Comparison of ENCODE assay signal across 8 cellular contexts in genomic region chr1:150813028-150813707, GRCh38. TPM values are rescaled to one million over a fixed set of nuclear protein-coding genes. Genes with fewer than 3 reads are reported as not detected.
DNase-seq lines count a peak whose midpoint lies in the region; ATAC-seq, FAIRE-seq and TF ChIP-seq lines count a peak whose summit lies in the region.

No MANE protein-coding gene starts in this region.

- no peak overlapping the region for H3K27ac Mint-ChIP-seq in MCF 10A (ENCODE audit: low read depth, unreplicated experiment)

- peaks cover 73 to 80% (median 74%) of the 10 kb centered on the region in 3 donors for H3K36me3 ChIP-seq in tibial artery

- peak; percentile 86 for ATAC-seq in left colon
- ATAC-seq in GM18867 (IDR thresholded peaks at IDR 0.05; ENCODE audit: unreplicated experiment) = no peak

- H3K4me1 Mint-ChIP-seq in MCF 10A (ENCODE audit: insufficient read depth, unreplicated experiment) = no peaks in the 10 kb centered on the region

- H3K36me3 Mint-ChIP-seq in MCF 10A (ENCODE audit: insufficient read depth, unreplicated experiment) = peaks cover 25% of the 10 kb centered on the region

- no peak overlapping the region for H3K4me3 Mint-ChIP-seq in MCF 10A (ENCODE audit: unreplicated experiment)

- H3K27ac ChIP-seq in tibial artery = no peak overlapping the region

- no peak for TF ChIP-seq POLR2A in H54 (IDR thresholded peaks at IDR 0.05; ENCODE audit: low read depth, low read length)

- CTCF ChIA-PET in MCF 10A (lab: Yijun Ruan, JAX) = interaction anchor here (0.5 to 3.2 kb wide), 47 partner anchors 9 to 562 kb away, joined by 3 to 32 read pairs (median 5); partner anchors contain the start of genes ENSA, GOLPH3L, MCL1 and MINDY1

- peak; percentile 72 for DNase-seq in COLO668 (lab: John Stamatoyannopoulos, UW; ENCODE audit: unreplicated experiment)
- peak; percentile 40 for DNase-seq in H54 (ENCODE audit: insufficient read length, low spot score)
- DNase-seq in NCI-H748 treated with DMSO at 0.1 percent for 48 hours (lab: John Stamatoyannopoulos, UW) = peak; percentile 51
- DNase-seq in MCF 10A (ENCODE audit: unreplicated experiment) = peak; percentile 74
- peak; percentile 65 to 82 for DNase-seq in left colon
- DNase-seq in tibial artery = peak; percentile 66 to 72
- DNase-seq in epidermal melanocyte (ENCODE audit: insufficient read length, low spot score) = no peak

- H3K4me3 ChIP-seq in tibial artery = no peak overlapping the region

- H3K27me3 Mint-ChIP-seq in MCF 10A (ENCODE audit: insufficient read depth, unreplicated experiment) = no peaks in the 10 kb centered on the region

- intact Hi-C loops in MCF 10A (cut with micrococcal nuclease) (loop anchor here (1.0 to 10.0 kb wide), 6 partner anchors 116 to 556 kb away; partner anchors contain the start of genes CA14, GOLPH3L and TARS2), left colon (cut with DNase I, micrococcal nuclease) (no loop called here), tibial artery (cut with DNase I; ENCODE audit: low total_unique reads) (no loop called here)

- H3K27me3 ChIP-seq in tibial artery = no peaks in the 10 kb centered on the region

- H3K9me3 ChIP-seq in tibial artery = no peaks in the 10 kb centered on the region

- H3K9me3 Mint-ChIP-seq in MCF 10A (ENCODE audit: unreplicated experiment) = no peaks in the 10 kb centered on the region

- peaks cover 0 to 12% (median 3%) of the 10 kb centered on the region in 4 donors for H3K4me1 ChIP-seq in tibial artery

- POLR2A ChIA-PET in MCF 10A (lab: Yijun Ruan, JAX) = interaction anchor here (0.5 to 2.5 kb wide), 21 partner anchors 7 to 298 kb away, joined by 3 to 25 read pairs (median 4); partner anchors contain the start of genes ENSA, FALEC, GOLPH3L and MCL1

- FAIRE-seq in H54 (lab: Jason Lieb, UNC) = peak; percentile 61

- BruUV-seq in MCF 10A (replicated peaks; lab: Mats Ljungman, UMichigan) = no TSS peak

- peak; percentile 94 for TF ChIP-seq CTCF in MCF 10A (IDR thresholded peaks at IDR 0.05; ENCODE audit: unreplicated experiment)
- peak; percentile 46 to 47 for TF ChIP-seq CTCF in tibial artery (IDR thresholded peaks at IDR 0.05)

RNA-seq across cellular contexts. Expression of gene CTSK, which starts 5.1 kb away (rescaled TPM):
- total RNA-seq in MCF 10A (2022) (6.2 and 6.4 TPM in 2 replicates), left colon (10 to 100 TPM; 23.8 to 49.6 TPM)

RNA-seq across cellular contexts. Expression of gene CTSS, which starts 47.6 kb away (rescaled TPM):
- total RNA-seq in MCF 10A (2022) (0.75 and 0.86 TPM in 2 replicates), left colon (100 to 1,000 TPM; 576 to 638 TPM)

Comparison
In these comparisons a context has a peak if more than half of its experiments do, and no peak if none do; other contexts are left out.
1. RNA of gene CTSS, which starts 47.6 kb away (total RNA-seq): 576 to 638 TPM in left colon; 0.75 to 0.86 TPM in MCF 10A; every median in the first group is over 100 times any median in the second.